In the genomic region with DNA sequence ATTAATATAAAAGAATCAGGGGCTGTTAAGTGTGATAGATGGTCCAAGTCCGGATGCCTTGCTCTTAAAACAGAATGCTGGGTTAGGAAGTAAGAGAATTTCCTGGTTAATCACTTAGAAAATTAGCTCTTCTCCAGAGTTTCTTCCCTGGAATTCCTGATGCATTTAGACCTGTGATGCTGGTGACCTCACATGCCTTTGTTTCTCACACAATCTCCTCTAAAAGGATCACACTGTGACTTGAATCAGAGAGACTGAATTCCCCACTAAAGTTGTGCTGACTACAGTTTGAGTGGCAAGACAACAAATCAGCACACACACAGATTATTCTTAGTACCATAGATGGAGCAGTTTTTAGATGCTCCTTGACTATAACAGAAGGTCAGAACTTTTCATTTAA, we compare ENCODE assay signal across 29 cellular contexts. TPM values are rescaled to one million over a fixed set of nuclear protein-coding genes. Genes with fewer than 3 reads are reported as not detected.
"Had no signal": no experiment of that assay in that cellular context is flagged by ENCODE, and none has a peak within 500 bp of the region (broad histone marks: within the 10 kb centered on the region; RNA-seq: fewer than 3 reads in every experiment).

No MANE protein-coding gene starts in this region.

- DNase-seq: activated CD4-positive, alpha-beta T cell treated with anti-CD3 and anti-CD28 coated beads for 36 hours; activated CD8-positive, alpha-beta memory T cell treated with anti-CD3 and anti-CD28 coated beads, Interleukin-2, amount 50 U/mL, for 4 hours; activated CD8-positive, alpha-beta T cell treated with anti-CD3 and anti-CD28 coated beads for 36 hours; activated gamma-delta T cell treated with Interleukin-2 at 50 U/mL for 16 hours; activated naive CD4-positive, alpha-beta T cell treated with anti-CD3 and anti-CD28 coated beads, Interleukin-2, amount 50 U/mL, for 16 hours; activated naive CD8-positive, alpha-beta T cell treated with anti-CD3 and anti-CD28 coated beads, Interleukin-2, amount 10 ng/mL, durations not matched to agents 7 days and 5 days; activated T-cell treated with anti-CD3 and anti-CD28 coated beads, Interleukin-2, amount 50 U/mL, for 72 hours; adrenal gland; anterior cingulate cortex; NCI-H1092; NCI-H1417; NCI-H1694; NCI-H2029; NCI-H2107; NCI-H2171 treated with DMSO at 0.1 percent for 48 hours; NCI-H226; NCI-H526; NCI-H774; NK-92 treated with Interleukin-12 subunit alpha and Interleukin-12 subunit beta, amount 100 ng/mL, for 24 hours; OCI-M1; RPMI8226; SJCRH30; SK-N-SH; T-helper 1 cell; WERI-Rb-1 had no signal

- H3K27me3 ChIP-seq: adrenal gland had no signal

- ATAC-seq: activated CD4-positive, alpha-beta T cell treated with anti-CD3 and anti-CD28 coated beads for 36 hours; activated CD8-positive, alpha-beta T cell treated with anti-CD3 and anti-CD28 coated beads for 36 hours; activated T-cell treated with anti-CD3 and anti-CD28 coated beads, Interleukin-2, amount 50 U/mL, for 72 hours; Panc1; Right ventricle myocardium inferior had no signal

- H3K9me2 ChIP-seq: SK-N-SH had no signal

- H3K27ac ChIP-seq: adrenal gland, SJCRH30, WERI-Rb-1 had no signal

- H3K9ac ChIP-seq: SK-N-SH had no signal

- H3K4me3 ChIP-seq: adrenal gland, SJCRH30 had no signal

- H3K4me2 ChIP-seq: SK-N-SH had no signal

- H3K36me3 ChIP-seq: adrenal gland, SJCRH30, WERI-Rb-1 had no signal

- H3K9me3 ChIP-seq: adrenal gland, SJCRH30, SK-N-SH had no signal

RNA-seq across cellular contexts. Expression of a gene that starts 4.4 kb away (rescaled TPM):
- total RNA-seq: LHCN-M2, NCI-H460, SJCRH30 had no signal
- polyA plus RNA-seq: SK-N-SH had no signal
